In genomic region chr7:96636342-96636865, GRCh38 we compare ENCODE assay signal across 29 cellular contexts.
A peak's percentile ranks its signal among the peaks of the same experiment; 100 is the strongest.
DNase-seq lines count a peak whose midpoint lies in the region; ATAC-seq and TF ChIP-seq lines count a peak whose summit lies in the region.
"Had no signal": no experiment of that assay in that cellular context is flagged by ENCODE, and none has a peak within 500 bp of the region (broad histone marks: within the 10 kb centered on the region; RNA-seq: fewer than 3 reads in every experiment).

No MANE protein-coding gene starts in this region.

- H3K27me3 ChIP-seq in colonic mucosa (no peaks in the 10 kb centered on the region), testis (no peaks in the 10 kb centered on the region)
- H3K27me3 ChIP-seq: cardiac muscle cell, transverse colon had no signal

- WGBS in testis, 2 donors: 76 to 81% methylated on average over 1 of the region's 1 CpG

- ATAC-seq in HG03342 (IDR thresholded peaks at IDR 0.05; ENCODE audit: unreplicated experiment) (no peak), GM18502 (IDR thresholded peaks at IDR 0.05; ENCODE audit: poor library complexity, unreplicated experiment) (no peak)
- ATAC-seq: CD8-positive, alpha-beta T cell; sciatic nerve; T-cell had no signal

- H3K27ac ChIP-seq in colonic mucosa (no peak overlapping the region), testis (no peak overlapping the region)
- H3K27ac ChIP-seq: cardiac muscle cell, coronary artery, RWPE1, transverse colon had no signal

- TF ChIP-seq CTCF in colonic mucosa (IDR thresholded peaks at IDR 0.05): no peak
- no peak for TF ChIP-seq CTCF in testis (IDR thresholded peaks at IDR 0.05)

- no peak for TF ChIP-seq POLR2A in testis (IDR thresholded peaks at IDR 0.05)

- H3K4me1 ChIP-seq in colonic mucosa (no peaks in the 10 kb centered on the region), testis (no peaks in the 10 kb centered on the region)
- H3K4me1 ChIP-seq: transverse colon had no signal

- H3K36me3 ChIP-seq in colonic mucosa (no peaks in the 10 kb centered on the region), testis (ENCODE audit: low read depth, missing control alignments) (no peaks in the 10 kb centered on the region)
- H3K36me3 ChIP-seq: cardiac muscle cell, transverse colon had no signal

- no peak overlapping the region for H3K9ac ChIP-seq in colonic mucosa (ENCODE audit: low read depth in 2 of 2, low read length in 2 of 2)

- H3K9me3 ChIP-seq in colonic mucosa (no peaks in the 10 kb centered on the region), testis (no peaks in the 10 kb centered on the region)
- H3K9me3 ChIP-seq: transverse colon had no signal

- intact Hi-C loops in colonic mucosa (cut with DNase I) (no loop called here), testis (cut with DNase I; ENCODE audit: low total_unique reads) (no loop called here)

- DNase-seq in GM03348 (ENCODE audit: low spot score) (peak; percentile 20), RPMI7951 (ENCODE audit: low read depth) (peak; percentile 14), foreskin melanocyte (peak; percentile 39), colonic mucosa (no peak), testis (no peak)
- DNase-seq: activated B cell treated with CpG ODN at 0.5 μM for 24 hours; activated CD4-positive, alpha-beta T cell treated with anti-CD3 and anti-CD28 coated beads, Interleukin-2, amount 50 U/mL, for 1 hour; activated effector memory CD4-positive, alpha-beta T cell treated with anti-CD3 and anti-CD28 coated beads, Interleukin-2, amount 50 U/mL, for 16 hours; activated T-cell treated with anti-CD3 and anti-CD28 coated beads, Interleukin-2, amount 50 U/mL, for 24 hours; anterior cingulate cortex; CD8-positive, alpha-beta T cell; effector CD8-positive, alpha-beta T cell; EL; HCEC 1CT; left ventricle myocardium superior; mesendoderm; NCI-H1048; NCI-H2107; NCI-H446 treated with DMSO at 0.1 percent for 48 hours; NCI-H82; stimulated activated CD4-positive, alpha-beta T cell treated with anti-CD3 and anti-CD28 coated beads, Interleukin-4, amount 100 ng/mL, for 24 hours; T-cell; transverse colon had no signal

- H3K4me3 ChIP-seq in colonic mucosa (no peak overlapping the region), testis (no peak overlapping the region)
- H3K4me3 ChIP-seq: cardiac muscle cell, coronary artery, transverse colon had no signal

Comparison
In these comparisons a context has a peak if more than half of its experiments do, and no peak if none do; other contexts are left out.
1. DNase-seq: peak in GM03348 (single experiment), RPMI7951 (single experiment) and foreskin melanocyte (single experiment); none in colonic mucosa (single experiment) and testis (single experiment).